In the genomic region with DNA sequence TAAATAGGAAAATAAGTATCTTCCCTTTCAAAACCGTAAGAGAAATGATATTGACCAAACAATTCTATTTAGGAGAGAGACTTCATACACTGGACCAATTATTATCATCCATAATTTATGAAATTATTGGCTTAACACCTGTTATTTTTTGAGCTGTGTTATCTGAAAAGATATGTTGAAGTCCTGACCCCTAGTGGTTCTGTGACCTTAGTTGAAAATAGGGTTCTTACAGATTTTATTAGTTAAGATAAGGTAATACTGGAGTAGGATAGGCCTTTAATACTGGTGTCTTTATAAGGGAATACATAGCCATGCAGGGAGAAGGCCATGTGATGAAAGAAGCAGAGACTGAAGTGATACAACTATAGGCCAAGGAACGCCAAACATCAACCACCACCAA, we compare ENCODE assay signal across 21 cellular contexts.
"Had no signal": no experiment of that assay in that cellular context is flagged by ENCODE, and none has a peak within 500 bp of the region (broad histone marks: within the 10 kb centered on the region; RNA-seq: fewer than 3 reads in every experiment).

No MANE protein-coding gene starts in this region.

- H3K4me1 ChIP-seq: colonic mucosa, esophagus muscularis mucosa, foreskin keratinocyte, gastroesophageal sphincter, heart right ventricle, prostate gland, sigmoid colon, stomach, thyroid gland had no signal

- H3K9me3 ChIP-seq: colonic mucosa, esophagus muscularis mucosa, gastroesophageal sphincter, heart right ventricle, mucosa of descending colon, prostate gland, sigmoid colon, stomach, thyroid gland had no signal

- DNase-seq: colonic mucosa; effector CD8-positive, alpha-beta T cell; foreskin keratinocyte; heart right ventricle; hypothalamus; kidney; mucosa of descending colon; naive B cell; nucleus accumbens; right cardiac atrium; sigmoid colon; stimulated activated CD4-positive, alpha-beta T cell treated with anti-CD3 and anti-CD28 coated beads, Interleukin-2, amount 100 ng/mL, for 24 hours; stimulated activated CD4-positive, alpha-beta T cell treated with anti-CD3 and anti-CD28 coated beads, Interleukin-4, amount 100 ng/mL, for 24 hours; stimulated activated naive CD4-positive, alpha-beta T cell treated with Interleukin-2 at 50 U/mL for 16 hours; stomach; thyroid gland; trophoblast cell had no signal

- H3K4me3 ChIP-seq: colonic mucosa, esophagus muscularis mucosa, gastroesophageal sphincter, heart right ventricle, lung, mucosa of descending colon, prostate gland, sigmoid colon, stomach, thyroid gland had no signal

- H3K36me3 ChIP-seq: colonic mucosa, esophagus muscularis mucosa, gastroesophageal sphincter, heart right ventricle, prostate gland, sigmoid colon, stomach, thyroid gland had no signal

- H3K27me3 ChIP-seq: colonic mucosa, esophagus muscularis mucosa, foreskin keratinocyte, gastroesophageal sphincter, heart right ventricle, sigmoid colon, stomach, thyroid gland had no signal

- H3K27ac ChIP-seq: colonic mucosa, esophagus muscularis mucosa, foreskin keratinocyte, gastroesophageal sphincter, heart right ventricle, prostate gland, sigmoid colon, stomach, thyroid gland had no signal
